12 cellular contexts compared by ENCODE assay signal in genomic region chr12:50006754-50007442, GRCh38. TPM values are rescaled to one million over a fixed set of nuclear protein-coding genes. Genes with fewer than 3 reads are reported as not detected.
DNase-seq lines count a peak whose midpoint lies in the region; ATAC-seq and TF ChIP-seq lines count a peak whose summit lies in the region.
"Had no signal": no experiment of that assay in that cellular context is flagged by ENCODE, and none has a peak within 500 bp of the region (broad histone marks: within the 10 kb centered on the region; RNA-seq: fewer than 3 reads in every experiment).

No MANE protein-coding gene starts in this region.

- H3K4me2 ChIP-seq in BLaER1 treated with 17β-estradiol and CSF1 and Interleukin-3, amounts not matched to agents 10 nM and 100 nM: peak overlapping the region in 9 of 11 experiments; percentile 0 to 69 (median 36); a peak in 13 of 22 replicates
- H3K4me2 ChIP-seq in GM23248 (ENCODE audit: unreplicated experiment) (no peak overlapping the region), OCI-LY7 (ENCODE audit: low read length) (peak overlapping the region; percentile 78)

- no TSS peak for BruUV-seq in OCI-LY7 (replicated peaks; lab: Mats Ljungman, UMichigan)

- peaks cover 28% of the 10 kb centered on the region; the same call in 1 of the 2 replicates for H3F3A ChIP-seq in GM23248 (ENCODE audit: insufficient read depth)

- no peak for ATAC-seq in heart right ventricle

- peaks cover 0 to 37% (median 24%) of the 10 kb centered on the region in 11 experiments; a peak in 14 of 22 replicates for H4K20me1 ChIP-seq in BLaER1 treated with 17β-estradiol and CSF1 and Interleukin-3, amounts not matched to agents 10 nM and 100 nM
- no peaks in the 10 kb centered on the region for H4K20me1 ChIP-seq in GM23248 (ENCODE audit: insufficient read depth)
- peaks cover 10% of the 10 kb centered on the region; the same call in 1 of the 2 replicates for H4K20me1 ChIP-seq in OCI-LY7 (ENCODE audit: insufficient read depth, low read length)

- intact Hi-C loops in OCI-LY7 (cut with micrococcal nuclease; ENCODE audit: unreplicated experiment) (loop anchor here (2.0 kb wide), 1 partner anchor 18 kb away; the partner anchor contains the start of gene RACGAP1), heart right ventricle (cut with DNase I) (no loop called here)

- H3K79me2 ChIP-seq in GM23248 (ENCODE audit: insufficient read depth): peaks cover 67% of the 10 kb centered on the region
- peaks cover 56% of the 10 kb centered on the region; the same call in 1 of the 2 replicates for H3K79me2 ChIP-seq in OCI-LY7 (ENCODE audit: insufficient read depth, low read depth, low read length)

- H3K36me3 ChIP-seq in BLaER1 treated with 17β-estradiol and CSF1 and Interleukin-3, amounts not matched to agents 10 nM and 100 nM: peaks cover 21 to 99% (median 86%) of the 10 kb centered on the region in 11 experiments; a peak in 21 of 22 replicates
- H3K36me3 ChIP-seq in GM23248 (ENCODE audit: low read depth): peaks cover 7% of the 10 kb centered on the region
- H3K36me3 ChIP-seq in OCI-LY7 (ENCODE audit: insufficient read depth, low read length): peaks cover 86% of the 10 kb centered on the region
- H3K36me3 ChIP-seq in heart right ventricle: peaks cover 0 to 51% (median 0%) of the 10 kb centered on the region in 9 donors

- H3K9me2 ChIP-seq in GM23248 (ENCODE audit: insufficient read depth) (no peaks in the 10 kb centered on the region), OCI-LY7 (ENCODE audit: insufficient read depth, low read length) (no peaks in the 10 kb centered on the region)

- WGBS in GM23248 (ENCODE audit: low coverage in 1 of 2, low lambda C conversion rate in 2 of 2, missing lambda C conversion rate in 2 of 2), 2 experiments: 93 to 95% methylated on average over 1 of the region's 1 CpG
- WGBS in heart right ventricle, 2 donors: 93 to 100% methylated on average over 1 of the region's 1 CpG

- no peak overlapping the region for H3K4me3 ChIP-seq in BLaER1 treated with 17β-estradiol and CSF1 and Interleukin-3, amounts not matched to agents 10 nM and 100 nM
- H3K4me3 ChIP-seq in GM23248 (no peak overlapping the region), OCI-LY7 (ENCODE audit: low read depth, low read length, poor library complexity, severe bottlenecking) (peak overlapping the region; percentile 49), foreskin fibroblast (ENCODE audit: low read depth in 1 of 2, low read length in 2 of 2) (no peak overlapping the region), heart right ventricle (no peak overlapping the region)
- H3K4me3 ChIP-seq: SJCRH30, spleen had no signal

- H2AFZ ChIP-seq in GM23248: no peak overlapping the region
- no peak overlapping the region for H2AFZ ChIP-seq in OCI-LY7 (ENCODE audit: low read length)

- CTCF ChIA-PET in OCI-LY7 (lab: Charles Lee; ENCODE audit: unreplicated experiment) (interaction anchor here (0.5 to 1.8 kb wide), 3 partner anchors 13 to 31 kb away, joined by 3 to 9 read pairs (median 3); partner anchors contain the start of gene RACGAP1), HEK293T (lab: Yijun Ruan, JAX) (interaction anchor here (0.7 kb wide), 1 partner anchor 48 kb away, joined by 3 read pairs; no protein-coding TSS in a partner anchor)

- H3K9ac ChIP-seq in BLaER1 treated with 17β-estradiol and CSF1 and Interleukin-3, amounts not matched to agents 10 nM and 100 nM: no peak overlapping the region
- H3K9ac ChIP-seq in GM23248: no peak overlapping the region

- in situ Hi-C loops in GM23248 (cut with MboI): no loop called here

- no peak overlapping the region for H3K27ac ChIP-seq in BLaER1 treated with 17β-estradiol and CSF1 and Interleukin-3, amounts not matched to agents 10 nM and 100 nM
- H3K27ac ChIP-seq in GM23248: no peak overlapping the region
- H3K27ac ChIP-seq in OCI-LY7 (ENCODE audit: low read depth, low read length, poor library complexity, severe bottlenecking): peak overlapping the region; percentile 83
- H3K27ac ChIP-seq in heart right ventricle: no peak overlapping the region
- H3K27ac ChIP-seq: SJCRH30, spleen had no signal

- peak; percentile 73 for DNase-seq in GM23248
- peak; percentile 77 for DNase-seq in OCI-LY7 (ENCODE audit: low spot score)
- DNase-seq in foreskin fibroblast: peak; percentile 26 to 62
- DNase-seq in heart right ventricle: no peak
- DNase-seq in stimulated activated CD4-positive, alpha-beta T cell treated with anti-CD3 and anti-CD28 coated beads, Interleukin-15, amount 100 ng/mL, for 24 hours: no peak
- no peak for DNase-seq in HEK293T (ENCODE audit: extremely low spot score)
- DNase-seq in DMS153 (lab: John Stamatoyannopoulos, UW): no peak
- DNase-seq: activated CD4-positive, alpha-beta T cell treated with anti-CD3 and anti-CD28 coated beads, Interleukin-2, amount 50 U/mL, for 1 hour; naive B cell; SJCRH30; spleen had no signal

- POLR2A ChIA-PET in OCI-LY7 (lab: Charles Lee) (interaction anchor here (0.5 to 3.2 kb wide), 12 partner anchors 12 to 1155 kb away, joined by 3 to 29 read pairs (median 4); partner anchors contain the start of genes DDX23 and RACGAP1), HEK293T (lab: Yijun Ruan, JAX) (interaction anchor here (1.1 kb wide), 1 partner anchor 78 kb away, joined by 3 read pairs; the partner anchor contains the start of gene SMARCD1)

- no peak for TF ChIP-seq CTCF in OCI-LY7 (conservative IDR thresholded peaks at IDR 0.05; ENCODE audit: low read length)
- TF ChIP-seq CTCF in foreskin fibroblast (IDR thresholded peaks at IDR 0.05; ENCODE audit: low read depth, low read length): no peak
- no peak for TF ChIP-seq CTCF in heart right ventricle (IDR thresholded peaks at IDR 0.05)

- no peaks in the 10 kb centered on the region for H3K27me3 ChIP-seq in BLaER1 treated with 17β-estradiol and CSF1 and Interleukin-3, amounts not matched to agents 10 nM and 100 nM
- no peaks in the 10 kb centered on the region for H3K27me3 ChIP-seq in GM23248 (replicated peaks; ENCODE audit: insufficient read depth)
- H3K27me3 ChIP-seq in heart right ventricle: no peaks in the 10 kb centered on the region
- H3K27me3 ChIP-seq: SJCRH30, spleen had no signal

- H3K9me3 ChIP-seq in BLaER1 treated with 17β-estradiol and CSF1 and Interleukin-3, amounts not matched to agents 10 nM and 100 nM (replicated peaks in 1 of 11): no peaks in the 10 kb centered on the region
- H3K9me3 ChIP-seq in GM23248 (ENCODE audit: low read depth) (no peaks in the 10 kb centered on the region), OCI-LY7 (ENCODE audit: low read length) (no peaks in the 10 kb centered on the region), heart right ventricle (no peaks in the 10 kb centered on the region)
- H3K9me3 ChIP-seq: SJCRH30, spleen had no signal

- peaks cover 6 to 29% (median 24%) of the 10 kb centered on the region in 10 experiments; a peak in 19 of 20 replicates for H3K4me1 ChIP-seq in BLaER1 treated with 17β-estradiol and CSF1 and Interleukin-3, amounts not matched to agents 10 nM and 100 nM
- H3K4me1 ChIP-seq in GM23248 (ENCODE audit: insufficient read depth) (peaks cover 10% of the 10 kb centered on the region), OCI-LY7 (ENCODE audit: insufficient read depth, low read length, poor library complexity, severe bottlenecking) (peaks cover 40% of the 10 kb centered on the region), heart right ventricle (peaks cover 0 to 18% (median 0%) of the 10 kb centered on the region in 9 donors)

TF ChIP-seq in HEK293T, 16 proteins besides CTCF, POLR2A, EP300 and RAD21 (continues in another document):
- TF ChIP-seq FOXK2 (IDR thresholded peaks at IDR 0.05) (no peak), NFRKB (IDR thresholded peaks at IDR 0.05) (no peak), LEF1 (IDR thresholded peaks at IDR 0.05; ENCODE audit: borderline replicate concordance) (no peak), CTBP1 (IDR thresholded peaks at IDR 0.05; ENCODE audit: borderline replicate concordance) (no peak), ZNF384 (IDR thresholded peaks at IDR 0.05) (no peak), TARDBP (IDR thresholded peaks at IDR 0.05) (no peak), HDGF (IDR thresholded peaks at IDR 0.05; ENCODE audit: borderline replicate concordance) (no peak), FOXA1 (IDR thresholded peaks at IDR 0.05) (no peak), L3MBTL2 (conservative IDR thresholded peaks at IDR 0.05) (no peak), FOXM1 (IDR thresholded peaks at IDR 0.05; ENCODE audit: borderline replicate concordance) (no peak), SUZ12 (IDR thresholded peaks at IDR 0.05) (no peak)

RNA-seq across cellular contexts. Expression of gene RACGAP1, which starts 18.4 kb away (rescaled TPM):
- total RNA-seq in GM23248 (2014; rRNA removed; shearing (Covaris generic)): 55.4 and 63.5 TPM in 2 replicates
- polyA plus RNA-seq in GM23248 (2016; fragmentation: Nextera tagmentation; extraction: Ambion mirVana) (35.4 and 35.7 TPM in 2 replicates), heart right ventricle (1 to 10 TPM; 1.0 to 2.6 TPM)
- total RNA-seq in OCI-LY7 (2014; rRNA removed; shearing (Covaris generic)): 69.6 and 75.3 TPM in 2 replicates
- total RNA-seq in OCI-LY7 (2022) (93.6 and 104 TPM in 2 replicates), heart right ventricle (10 to 100 TPM in 1 of 10 donors, 1 to 10 TPM in 9; 1.8 to 17.8 (median 4.0) TPM)

RNA-seq across cellular contexts. Expression of gene AQP6, which starts 34.2 kb away (rescaled TPM):
- not detected in 2 replicates for total RNA-seq in GM23248 (2014; rRNA removed; shearing (Covaris generic))
- polyA plus RNA-seq in GM23248 (2016; fragmentation: Nextera tagmentation; extraction: Ambion mirVana) (not detected in 2 replicates), heart right ventricle (under 1 TPM; 0.06 to 0.15 TPM)
- total RNA-seq in OCI-LY7 (2014; rRNA removed; shearing (Covaris generic)): not detected in 2 replicates
- total RNA-seq in OCI-LY7 (2022) (not detected in 2 replicates), heart right ventricle (not detected)
- total RNA-seq: SJCRH30 had no signal

RNA-seq across cellular contexts. Expression of gene AQP5, which starts 45.2 kb away (rescaled TPM):
- not detected in 2 replicates for total RNA-seq in GM23248 (2014; rRNA removed; shearing (Covaris generic))
- polyA plus RNA-seq in GM23248 (2016; fragmentation: Nextera tagmentation; extraction: Ambion mirVana) (not detected in 2 replicates), heart right ventricle (1 to 10 TPM; 1.1 to 2.6 TPM)
- not detected in 2 replicates for total RNA-seq in OCI-LY7 (2014; rRNA removed; shearing (Covaris generic))
- total RNA-seq in OCI-LY7 (2022) (not detected in 2 replicates), heart right ventricle (1 to 10 TPM in 1 of 10 donors, under 1 TPM in 5, not detected in 4; 0.16 to 1.0 (median 0.48) TPM)

RNA-seq across cellular contexts. Expression of gene ASIC1, which starts 50.5 kb away (rescaled TPM):
- total RNA-seq in GM23248 (2014; rRNA removed; shearing (Covaris generic)): 0.13 and 1.9 TPM in 2 replicates
- 0.95 and 1.4 TPM in 2 replicates for polyA plus RNA-seq in GM23248 (2016; fragmentation: Nextera tagmentation; extraction: Ambion mirVana)
- total RNA-seq in OCI-LY7 (2014; rRNA removed; shearing (Covaris generic)): 0.05 TPM in 1 of 2 replicates, not detected in the other
- total RNA-seq in OCI-LY7 (2022): 0.57 and 0.59 TPM in 2 replicates
- total RNA-seq in heart right ventricle: 1 to 10 TPM in 4 of 10 donors, under 1 TPM in 6; 0.17 to 1.6 (median 0.82) TPM
- polyA plus RNA-seq in heart right ventricle: under 1 TPM; 0.59 to 0.74 TPM

RNA-seq across cellular contexts. Expression of gene AQP2, which starts 56.4 kb away (rescaled TPM):
- not detected in 2 replicates for total RNA-seq in GM23248 (2014; rRNA removed; shearing (Covaris generic))
- polyA plus RNA-seq in GM23248 (2016; fragmentation: Nextera tagmentation; extraction: Ambion mirVana): not detected in 2 replicates
- total RNA-seq in OCI-LY7 (2014; rRNA removed; shearing (Covaris generic)): not detected in 2 replicates
- total RNA-seq in OCI-LY7 (2022): not detected in 2 replicates
- total RNA-seq in heart right ventricle: not detected
- under 1 TPM in 1 of 2 donors, not detected in 1; 0.04 TPM for polyA plus RNA-seq in heart right ventricle
- total RNA-seq: SJCRH30, spleen had no signal
- polyA plus RNA-seq: spleen had no signal

Comparison
In these comparisons a context has a peak if more than half of its experiments do, and no peak if none do; other contexts are left out.
1. DNase-seq: peak in GM23248 (single experiment), OCI-LY7 (single experiment) and foreskin fibroblast (2 of 2); none in heart right ventricle (0 of 2), stimulated activated CD4-positive, alpha-beta T cell treated with anti-CD3 and anti-CD28 coated beads, Interleukin-15, amount 100 ng/mL, for 24 hours (single experiment), HEK293T (single experiment) and DMS153 (single experiment).